ENCODE assay signal across 8 cellular contexts in the genomic region with DNA sequence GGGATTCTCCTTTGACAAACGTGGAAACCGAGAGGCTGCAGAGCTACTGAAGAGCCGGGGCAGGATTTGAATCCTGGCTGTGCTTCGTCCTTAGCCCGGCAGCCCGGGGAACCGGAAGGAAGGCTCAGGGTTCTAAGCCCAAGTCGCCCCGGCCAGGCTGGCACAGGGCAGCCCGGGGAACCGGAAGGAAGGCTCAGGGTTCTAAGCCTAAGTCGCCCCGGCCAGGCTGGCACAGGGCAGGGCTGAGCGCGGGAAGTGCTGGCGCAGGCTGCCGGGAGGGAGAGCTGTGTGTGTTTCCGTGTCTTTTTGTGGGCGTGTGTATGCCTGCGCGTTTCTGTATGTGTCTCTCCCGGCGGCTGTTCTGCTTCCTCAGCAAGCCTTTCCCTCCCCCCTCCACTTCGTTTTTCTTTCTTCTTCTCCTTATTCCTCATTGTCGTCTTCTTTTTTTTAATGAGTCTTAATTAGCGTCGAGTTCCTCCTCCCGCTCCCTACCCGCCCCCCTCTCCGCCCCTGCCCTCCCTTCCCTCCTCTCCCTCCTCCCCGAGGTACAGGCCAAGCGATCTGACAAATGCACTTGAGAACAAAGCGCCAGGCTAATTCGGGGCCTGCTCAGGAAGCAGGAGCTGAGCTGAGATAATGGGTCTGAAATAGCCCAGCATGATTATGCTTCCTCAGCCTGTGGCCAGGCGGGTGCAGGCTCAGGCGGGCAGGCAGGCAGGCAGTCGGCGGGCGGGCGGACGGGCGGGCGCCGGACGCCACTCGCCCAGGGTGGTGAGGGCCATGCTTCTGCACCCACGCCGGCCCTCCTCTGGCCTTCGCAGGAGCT.
DNase-seq lines count a peak whose midpoint lies in the region; ATAC-seq lines count a peak whose summit lies in the region.

No MANE protein-coding gene starts in this region.

- no peak for DNase-seq in activated CD4-positive, CD25-positive, alpha-beta regulatory T cell (lab: John Stamatoyannopoulos, UW)
- DNase-seq in SHP77 (lab: John Stamatoyannopoulos, UW) = peak; percentile 6 to 15
- DNase-seq in left colon = peak; percentile 70 to 72
- DNase-seq in stimulated activated effector memory CD8-positive, alpha-beta T cell treated with anti-CD3 and anti-CD28 coated beads, Interleukin-12 subunit alpha, Interleukin-12 subunit beta, amount 100 ng/mL, for 72 hours (ENCODE audit: low spot score in 2 of 2) = no peak

- peak overlapping the region; percentile 89 for H3K27ac ChIP-seq in cingulate gyrus (ENCODE audit: low read depth, low read length)

- H3K27ac Mint-ChIP-seq in stimulated activated effector memory CD8-positive, alpha-beta T cell treated with anti-CD3 and anti-CD28 coated beads, Interleukin-12 subunit alpha, Interleukin-12 subunit beta, amount 100 ng/mL, for 72 hours = no peak overlapping the region

- intact Hi-C loops in left colon (cut with DNase I, micrococcal nuclease) = no loop called here

- H3K36me3 Mint-ChIP-seq in stimulated activated effector memory CD8-positive, alpha-beta T cell treated with anti-CD3 and anti-CD28 coated beads, Interleukin-12 subunit alpha, Interleukin-12 subunit beta, amount 100 ng/mL, for 72 hours = no peaks in the 10 kb centered on the region

- peak overlapping the region; percentile 17 for H3K4me3 Mint-ChIP-seq in stimulated activated effector memory CD8-positive, alpha-beta T cell treated with anti-CD3 and anti-CD28 coated beads, Interleukin-12 subunit alpha, Interleukin-12 subunit beta, amount 100 ng/mL, for 72 hours

- H3K9me3 Mint-ChIP-seq in stimulated activated effector memory CD8-positive, alpha-beta T cell treated with anti-CD3 and anti-CD28 coated beads, Interleukin-12 subunit alpha, Interleukin-12 subunit beta, amount 100 ng/mL, for 72 hours = no peaks in the 10 kb centered on the region

- H3K4me1 Mint-ChIP-seq in stimulated activated effector memory CD8-positive, alpha-beta T cell treated with anti-CD3 and anti-CD28 coated beads, Interleukin-12 subunit alpha, Interleukin-12 subunit beta, amount 100 ng/mL, for 72 hours = no peaks in the 10 kb centered on the region

- peak; percentile 36 to 58 for ATAC-seq in activated CD4-positive, CD25-positive, alpha-beta regulatory T cell treated with anti-CD3 and anti-CD28 coated beads, Interleukin-2, amount 50 U/mL, for 24 hours
- ATAC-seq in left colon (peak; percentile 89), HG03097 (IDR thresholded peaks at IDR 0.05; ENCODE audit: low FRiP score, unreplicated experiment) (no peak), HG03342 (IDR thresholded peaks at IDR 0.05; ENCODE audit: unreplicated experiment) (no peak)
- peak; percentile 42 for ATAC-seq in stimulated activated effector memory CD8-positive, alpha-beta T cell treated with anti-CD3 and anti-CD28 coated beads, Interleukin-12 subunit alpha, Interleukin-12 subunit beta, amount 100 ng/mL, for 72 hours

Comparison
In these comparisons a context has a peak if more than half of its experiments do, and no peak if none do; other contexts are left out.
1. ATAC-seq: peak in activated CD4-positive, CD25-positive, alpha-beta regulatory T cell treated with anti-CD3 and anti-CD28 coated beads, Interleukin-2, amount 50 U/mL, for 24 hours (2 of 2), left colon (single experiment) and stimulated activated effector memory CD8-positive, alpha-beta T cell treated with anti-CD3 and anti-CD28 coated beads, Interleukin-12 subunit alpha, Interleukin-12 subunit beta, amount 100 ng/mL, for 72 hours (single experiment); none in HG03097 (single experiment) and HG03342 (single experiment).
2. DNase-seq: peak in SHP77 (2 of 2) and left colon (2 of 2); none in activated CD4-positive, CD25-positive, alpha-beta regulatory T cell (0 of 4) and stimulated activated effector memory CD8-positive, alpha-beta T cell treated with anti-CD3 and anti-CD28 coated beads, Interleukin-12 subunit alpha, Interleukin-12 subunit beta, amount 100 ng/mL, for 72 hours (0 of 2).